Comparison of ENCODE assay signal across 9 cellular contexts in the genomic region with DNA sequence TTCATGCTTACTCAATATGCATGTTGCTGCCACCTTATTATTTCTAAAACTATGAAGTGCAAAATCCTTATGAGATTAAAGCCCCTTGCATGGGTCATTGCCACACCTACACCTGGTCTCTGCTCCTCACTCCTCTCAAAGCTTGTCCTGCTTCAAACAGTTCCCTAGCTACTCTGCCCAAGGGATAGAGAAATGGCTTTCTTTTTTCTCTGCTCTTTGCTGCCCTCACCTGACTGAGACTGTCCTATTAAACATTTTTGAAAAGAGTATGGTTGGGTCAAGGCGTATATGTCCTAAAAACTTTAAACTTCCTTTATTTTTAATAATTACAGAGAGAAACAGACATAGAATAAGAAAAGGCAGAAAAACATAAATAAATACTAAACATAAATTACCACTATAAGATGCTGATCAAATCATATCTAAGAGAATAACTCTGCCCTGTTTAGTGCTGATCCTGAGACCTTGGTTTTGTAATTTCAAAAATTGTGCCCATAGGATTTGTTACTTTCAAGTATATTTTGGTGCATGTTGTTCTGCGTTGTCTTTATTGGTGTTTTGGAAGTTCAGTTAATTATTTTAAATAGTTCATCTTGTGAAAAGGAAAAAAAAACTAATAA.
DNase-seq lines count a peak whose midpoint lies in the region; TF ChIP-seq lines count a peak whose summit lies in the region.
"Had no signal": no experiment of that assay in that cellular context is flagged by ENCODE, and none has a peak within 500 bp of the region (broad histone marks: within the 10 kb centered on the region; RNA-seq: fewer than 3 reads in every experiment).

No MANE protein-coding gene starts in this region.

- no peaks in the 10 kb centered on the region for H3K4me1 Mint-ChIP-seq in glutamatergic neuron (ENCODE audit: low read depth, unreplicated experiment)

- peak; percentile 27 for DNase-seq in H4 (ENCODE audit: low spot score)
- peak; percentile 3 to 5 for DNase-seq in SHP77 (lab: John Stamatoyannopoulos, UW)
- DNase-seq in glutamatergic neuron = no peak
- DNase-seq in activated CD8-positive, alpha-beta memory T cell treated with anti-CD3 and anti-CD28 coated beads, Interleukin-2, amount 50 U/mL, for 4 hours = no peak
- DNase-seq in stimulated activated CD4-positive, alpha-beta T cell treated with anti-CD3 and anti-CD28 coated beads, Interleukin-4, amount 100 ng/mL, for 1 hour = no peak
- DNase-seq in NCI-H446 treated with DMSO at 0.1 percent for 48 hours (lab: John Stamatoyannopoulos, UW) = no peak
- DNase-seq in NOMO-1 treated with DMSO at 0.1 percent for 48 hours (lab: John Stamatoyannopoulos, UW; ENCODE audit: unreplicated experiment) = no peak
- DNase-seq: esophagus squamous epithelium had no signal

- TF ChIP-seq CTCF in 22Rv1 (IDR thresholded peaks at IDR 0.05) (peak; percentile 77), glutamatergic neuron (IDR thresholded peaks at IDR 0.05; ENCODE audit: partially characterized antibody, unreplicated experiment) (peak; percentile 36)

- no peaks in the 10 kb centered on the region for H3K27me3 Mint-ChIP-seq in glutamatergic neuron (ENCODE audit: unreplicated experiment)

- H3K27ac Mint-ChIP-seq in glutamatergic neuron (ENCODE audit: unreplicated experiment) = no peak overlapping the region

- H3K27ac ChIP-seq in 22Rv1 = no peak overlapping the region
- H3K27ac ChIP-seq: esophagus squamous epithelium had no signal

- no peaks in the 10 kb centered on the region for H3K9me3 Mint-ChIP-seq in glutamatergic neuron (ENCODE audit: unreplicated experiment)

- H3K36me3 Mint-ChIP-seq in glutamatergic neuron (ENCODE audit: unreplicated experiment) = no peaks in the 10 kb centered on the region

- no peak overlapping the region for H3K4me3 Mint-ChIP-seq in glutamatergic neuron (ENCODE audit: unreplicated experiment)

Comparison
In these comparisons a context has a peak if more than half of its experiments do, and no peak if none do; other contexts are left out.
1. DNase-seq: peak in H4 (single experiment) and SHP77 (2 of 2); none in glutamatergic neuron (single experiment), activated CD8-positive, alpha-beta memory T cell treated with anti-CD3 and anti-CD28 coated beads, Interleukin-2, amount 50 U/mL, for 4 hours (single experiment), stimulated activated CD4-positive, alpha-beta T cell treated with anti-CD3 and anti-CD28 coated beads, Interleukin-4, amount 100 ng/mL, for 1 hour (single experiment), NCI-H446 treated with DMSO at 0.1 percent for 48 hours (single experiment) and NOMO-1 treated with DMSO at 0.1 percent for 48 hours (single experiment).